ENCODE assay signal across 8 cellular contexts in the genomic region with DNA sequence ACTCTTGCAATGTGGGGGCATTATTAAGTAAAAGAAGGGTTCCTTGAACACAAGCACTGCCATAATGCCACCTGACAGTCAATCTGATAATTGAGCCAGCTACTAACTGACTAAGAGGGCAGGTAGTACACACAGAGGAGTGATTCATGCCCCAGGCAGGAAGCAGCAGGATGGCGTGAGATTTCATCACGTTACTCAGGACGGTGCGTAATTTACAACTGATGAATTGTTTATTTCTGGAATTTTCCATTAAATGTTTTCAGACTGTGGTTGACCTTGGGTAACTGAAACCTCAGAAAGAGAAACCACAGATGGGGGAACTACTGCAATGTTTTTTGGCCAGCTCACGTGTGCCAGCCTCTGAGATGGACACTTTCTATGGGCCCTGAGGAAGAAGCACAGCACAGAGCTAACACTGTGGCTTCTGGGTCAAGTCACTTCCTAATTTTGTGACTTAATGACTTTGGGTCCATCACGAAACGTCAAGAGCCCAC. TPM values are rescaled to one million over a fixed set of nuclear protein-coding genes. Genes with fewer than 3 reads are reported as not detected.
DNase-seq lines count a peak whose midpoint lies in the region; ATAC-seq, FAIRE-seq and TF ChIP-seq lines count a peak whose summit lies in the region.

No MANE protein-coding gene starts in this region.

- peaks cover 0 to under 1% (median 0%) of the 10 kb centered on the region in 7 donors for H3K9me3 Mint-ChIP-seq in CD4-positive, CD25-positive, alpha-beta regulatory T cell

- no peaks in the 10 kb centered on the region for H4K20me1 ChIP-seq in endothelial cell of umbilical vein (replicated peaks; ENCODE audit: control insufficient read depth, extremely low read depth, insufficient read depth, low read length)

- no peak overlapping the region for H3K27ac ChIP-seq in CD4-positive, CD25-positive, alpha-beta regulatory T cell (ENCODE audit: insufficient read depth, low read length, poor library complexity, severe bottlenecking)
- H3K27ac ChIP-seq in endothelial cell of umbilical vein (ENCODE audit: insufficient read depth, low read depth, low read length): peak overlapping the region; percentile 63

- intact Hi-C loops in endothelial cell of umbilical vein (cut with micrococcal nuclease): loop anchor here (1.0 kb wide), 2 partner anchors 88 to 106 kb away; no protein-coding TSS in a partner anchor

- H3K36me3 Mint-ChIP-seq in CD4-positive, CD25-positive, alpha-beta regulatory T cell: peaks cover 6% of the 10 kb centered on the region

- dilution Hi-C loops in endothelial cell of umbilical vein (cut with MboI; ENCODE audit: extremely low pct_ligation_motif_present, low sequenced_read_pairs): no loop called here

- H2AFZ ChIP-seq in endothelial cell of umbilical vein (ENCODE audit: low read depth, low read length): peak overlapping the region; percentile 16

- peak in 1 of 3 donors; percentile 80 for DNase-seq in CD4-positive, CD25-positive, alpha-beta regulatory T cell
- DNase-seq in HT-29 (ENCODE audit: low spot score) (peak; percentile 62), endothelial cell of umbilical vein (ENCODE audit: low read depth, low spot score) (peak; percentile 83), amygdala (lab: John Stamatoyannopoulos, UW) (no peak), NCI-H524 (lab: John Stamatoyannopoulos, UW) (no peak)
- peak; percentile 49 for DNase-seq in activated CD4-positive, CD25-positive, alpha-beta regulatory T cell treated with anti-CD3 and anti-CD28 coated beads, Interleukin-2, amount 50 U/mL, for 72 hours
- DNase-seq in stimulated activated CD4-positive, alpha-beta T cell treated with anti-CD3 and anti-CD28 coated beads, Interleukin-12 subunit alpha, Interleukin-12 subunit beta, amount 100 ng/mL, for 4 hours: peak; percentile 24

- no peaks in the 10 kb centered on the region for H3K27me3 Mint-ChIP-seq in CD4-positive, CD25-positive, alpha-beta regulatory T cell

- no peaks in the 10 kb centered on the region for H3K9me1 ChIP-seq in endothelial cell of umbilical vein (replicated peaks; ENCODE audit: control insufficient read depth, extremely low read depth, insufficient read depth, low read length)

- peak; percentile 77 for FAIRE-seq in endothelial cell of umbilical vein (lab: Jason Lieb, UNC)

- peak overlapping the region in 1 of 3 donors; percentile 6 for H3K27ac Mint-ChIP-seq in CD4-positive, CD25-positive, alpha-beta regulatory T cell

- H3K4me1 ChIP-seq in CD4-positive, CD25-positive, alpha-beta regulatory T cell (ENCODE audit: control insufficient read depth, insufficient read depth, low read length, poor library complexity, severe bottlenecking): no peaks in the 10 kb centered on the region
- H3K4me1 ChIP-seq in endothelial cell of umbilical vein (ENCODE audit: control insufficient read depth, extremely low read depth, insufficient read depth, low read length): peaks cover 13% of the 10 kb centered on the region

- no peak overlapping the region for H3K4me2 ChIP-seq in endothelial cell of umbilical vein (ENCODE audit: insufficient read depth, low read length)

- no TSS peak for BruUV-seq in endothelial cell of umbilical vein (replicated peaks; lab: Mats Ljungman, UMichigan)

- no peaks in the 10 kb centered on the region for H3K9me3 ChIP-seq in CD4-positive, CD25-positive, alpha-beta regulatory T cell (ENCODE audit: control insufficient read depth in 2 of 2, low read length in 2 of 2)
- H3K9me3 ChIP-seq in endothelial cell of umbilical vein (replicated peaks; ENCODE audit: control insufficient read depth, insufficient read depth, low read length): no peaks in the 10 kb centered on the region

- H3K4me1 Mint-ChIP-seq in CD4-positive, CD25-positive, alpha-beta regulatory T cell: peaks cover 0 to 14% (median 7%) of the 10 kb centered on the region in 4 donors

- no peak for TF ChIP-seq POLR2A in endothelial cell of umbilical vein (IDR thresholded peaks at IDR 0.05; ENCODE audit: low read depth, low read length)

- POLR2A ChIA-PET in endothelial cell of umbilical vein (lab: Charles Lee): interaction anchor here (0.5 to 0.6 kb wide), 2 partner anchors 21 to 192 kb away, joined by 3 to 6 read pairs; no protein-coding TSS in a partner anchor

- no peak overlapping the region for H3K4me3 Mint-ChIP-seq in CD4-positive, CD25-positive, alpha-beta regulatory T cell

- H3K36me3 ChIP-seq in CD4-positive, CD25-positive, alpha-beta regulatory T cell (ENCODE audit: control insufficient read depth, insufficient read depth, low read length): no peaks in the 10 kb centered on the region
- no peaks in the 10 kb centered on the region for H3K36me3 ChIP-seq in endothelial cell of umbilical vein (ENCODE audit: control insufficient read depth in 2 of 2, extremely low read depth in 1 of 2, insufficient read depth in 2 of 2, low read length in 2 of 2)

- ATAC-seq in CD4-positive, CD25-positive, alpha-beta regulatory T cell (ENCODE audit: low read depth in 2 of 2): peak; percentile 89 to 96
- ATAC-seq in GM21515 (IDR thresholded peaks at IDR 0.05; ENCODE audit: unreplicated experiment): peak; percentile 64

- no peaks in the 10 kb centered on the region for H3K79me2 ChIP-seq in endothelial cell of umbilical vein (ENCODE audit: control insufficient read depth, insufficient read depth, low read length)

- H3K4me3 ChIP-seq in CD4-positive, CD25-positive, alpha-beta regulatory T cell (ENCODE audit: low read depth, low read length): no peak overlapping the region
- H3K4me3 ChIP-seq in endothelial cell of umbilical vein (replicated peaks in 1 of 3; ENCODE audit: insufficient read depth in 1 of 3, low read depth in 1 of 3, low read length in 3 of 3): no peak overlapping the region

- H3K27me3 ChIP-seq in CD4-positive, CD25-positive, alpha-beta regulatory T cell (ENCODE audit: control insufficient read depth, insufficient read depth, low read length): no peaks in the 10 kb centered on the region
- H3K27me3 ChIP-seq in endothelial cell of umbilical vein (ENCODE audit: control insufficient read depth in 2 of 2, insufficient read depth in 2 of 2, low read length in 2 of 2): no peaks in the 10 kb centered on the region

- no peak for TF ChIP-seq CTCF in endothelial cell of umbilical vein (IDR thresholded peaks at IDR 0.05; ENCODE audit: extremely low read depth in 1 of 2, insufficient read depth in 1 of 2, low read depth in 1 of 2, low read length in 2 of 2)

- H3K9ac ChIP-seq in endothelial cell of umbilical vein (replicated peaks; ENCODE audit: extremely low read depth, insufficient read depth, low read length): no peak overlapping the region

- CTCF ChIA-PET in endothelial cell of umbilical vein (lab: Charles Lee): interaction anchor here (0.7 to 3.9 kb wide), 5 partner anchors 33 to 287 kb away, joined by 3 to 14 read pairs (median 8); partner anchors contain the start of gene NOG

TF ChIP-seq in endothelial cell of umbilical vein, 7 proteins besides CTCF, POLR2A, EP300 and RAD21:
- TF ChIP-seq, protein P1, sequence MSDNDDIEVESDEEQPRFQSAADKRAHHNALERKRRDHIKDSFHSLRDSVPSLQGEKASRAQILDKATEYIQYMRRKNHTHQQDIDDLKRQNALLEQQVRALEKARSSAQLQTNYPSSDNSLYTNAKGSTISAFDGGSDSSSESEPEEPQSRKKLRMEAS (IDR thresholded peaks at IDR 0.05; ENCODE audit: insufficient read depth, insufficient read length): no peak
- TF ChIP-seq FOS (IDR thresholded peaks at IDR 0.05; ENCODE audit: borderline replicate concordance, insufficient read depth, low read length) (peak; percentile 84), POLR2AphosphoS5 (IDR thresholded peaks at IDR 0.05; ENCODE audit: insufficient read depth, low read depth, low read length) (peak; percentile 50), GATA2 (IDR thresholded peaks at IDR 0.05; ENCODE audit: insufficient read depth, insufficient read length, low read depth, low read length) (peak; percentile 65), EZH2 (IDR thresholded peaks at IDR 0.05; ENCODE audit: borderline replicate concordance, low read depth, low read length, severe bottlenecking) (no peak), MYC (IDR thresholded peaks at IDR 0.05; ENCODE audit: low read depth, low read length) (no peak), JUN (IDR thresholded peaks at IDR 0.05; ENCODE audit: borderline replicate concordance, insufficient read depth, insufficient read length, low read depth) (peak; percentile 85)

RNA-seq across cellular contexts. Expression of gene C17orf67, which starts 46.7 kb away (rescaled TPM):
- 6.2 TPM for total RNA-seq in CD4-positive, CD25-positive, alpha-beta regulatory T cell
- polyA plus RNA-seq in CD4-positive, CD25-positive, alpha-beta regulatory T cell: 1 to 10 TPM; 1.5 to 2.4 (median 2.1) TPM
- 0.81 and 1.7 TPM in 2 replicates for total RNA-seq in HT-29 (2014; rRNA removed; shearing (Covaris generic))
- total RNA-seq in endothelial cell of umbilical vein: 5.6 and 5.8 TPM in 2 replicates
- polyA plus RNA-seq in endothelial cell of umbilical vein: 1.9 and 2.4 TPM in 2 replicates
- polyA plus RNA-seq in endothelial cell of umbilical vein (2011; cell fraction: cytosol; rRNA removed): 0.71 and 0.86 TPM in 2 replicates
- polyA plus RNA-seq in endothelial cell of umbilical vein (2011; cell fraction: nucleus; rRNA removed): 7.7 and 9.4 TPM in 2 replicates
- polyA plus RNA-seq in endothelial cell of umbilical vein (2012): 1.3 and 2.1 TPM in 2 replicates
- 1.0 and 1.4 TPM in 2 replicates for polyA minus RNA-seq in endothelial cell of umbilical vein
- polyA minus RNA-seq in endothelial cell of umbilical vein (2011; cell fraction: cytosol; rRNA and poly(A)+ RNA removed): 1.1 TPM
- polyA minus RNA-seq in endothelial cell of umbilical vein (2011; cell fraction: nucleus; rRNA and poly(A)+ RNA removed): 1.8 and 2.4 TPM in 2 replicates

RNA-seq across cellular contexts. Expression of gene DGKE, which starts 46.9 kb away (rescaled TPM):
- total RNA-seq in CD4-positive, CD25-positive, alpha-beta regulatory T cell: 45.5 TPM
- 1 to 10 TPM; 6.2 to 9.5 (median 7.4) TPM for polyA plus RNA-seq in CD4-positive, CD25-positive, alpha-beta regulatory T cell
- total RNA-seq in HT-29 (2014; rRNA removed; shearing (Covaris generic)): 4.4 and 10.2 TPM in 2 replicates
- total RNA-seq in endothelial cell of umbilical vein: 20.3 and 22.9 TPM in 2 replicates
- polyA plus RNA-seq in endothelial cell of umbilical vein: 4.9 and 6.4 TPM in 2 replicates
- polyA plus RNA-seq in endothelial cell of umbilical vein (2011; cell fraction: cytosol; rRNA removed): 2.0 and 2.8 TPM in 2 replicates
- polyA plus RNA-seq in endothelial cell of umbilical vein (2011; cell fraction: nucleus; rRNA removed): 36.7 and 44.1 TPM in 2 replicates
- polyA plus RNA-seq in endothelial cell of umbilical vein (2012): 5.0 and 7.9 TPM in 2 replicates
- 11.6 and 14.3 TPM in 2 replicates for polyA minus RNA-seq in endothelial cell of umbilical vein
- polyA minus RNA-seq in endothelial cell of umbilical vein (2011; cell fraction: cytosol; rRNA and poly(A)+ RNA removed): 1.9 TPM
- polyA minus RNA-seq in endothelial cell of umbilical vein (2011; cell fraction: nucleus; rRNA and poly(A)+ RNA removed): 34.8 and 40.2 TPM in 2 replicates

Comparison
In these comparisons a context has a peak if more than half of its experiments do, and no peak if none do; other contexts are left out.
1. DNase-seq: peak in HT-29 (single experiment), activated CD4-positive, CD25-positive, alpha-beta regulatory T cell treated with anti-CD3 and anti-CD28 coated beads, Interleukin-2, amount 50 U/mL, for 72 hours (single experiment), endothelial cell of umbilical vein (single experiment) and stimulated activated CD4-positive, alpha-beta T cell treated with anti-CD3 and anti-CD28 coated beads, Interleukin-12 subunit alpha, Interleukin-12 subunit beta, amount 100 ng/mL, for 4 hours (single experiment); none in amygdala (0 of 56) and NCI-H524 (0 of 2).